In the genomic region with DNA sequence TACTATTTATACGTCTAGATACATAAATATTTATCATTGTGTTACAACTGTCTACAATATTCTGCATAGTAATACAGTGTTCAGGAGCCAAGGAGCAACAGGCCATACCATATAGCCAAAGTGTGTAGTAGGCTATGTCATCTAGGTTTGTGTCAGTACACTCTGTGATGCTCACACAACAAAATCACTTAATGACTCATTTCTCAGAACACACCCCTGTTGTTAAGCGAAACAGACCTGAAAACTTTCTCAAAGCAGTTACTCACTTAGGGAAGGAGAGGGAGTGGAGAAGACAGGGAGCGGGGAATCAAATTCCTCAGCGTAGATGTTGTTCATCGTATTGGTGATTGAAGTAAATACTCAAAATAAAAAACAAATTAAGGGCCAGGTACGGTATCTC, we compare ENCODE assay signal across 12 cellular contexts.
"Had no signal": no experiment of that assay in that cellular context is flagged by ENCODE, and none has a peak within 500 bp of the region (broad histone marks: within the 10 kb centered on the region; RNA-seq: fewer than 3 reads in every experiment).

No MANE protein-coding gene starts in this region.

- DNase-seq: activated CD4-positive, alpha-beta T cell treated with anti-CD3 and anti-CD28 coated beads, Interleukin-2, amount 10 ng/mL, durations not matched to agents 24 days and 14 days; activated CD8-positive, alpha-beta memory T cell treated with anti-CD3 and anti-CD28 coated beads for 24 hours; immature natural killer cell; occipital lobe; psoas muscle; stimulated activated CD4-positive, alpha-beta T cell treated with anti-CD3 and anti-CD28 coated beads, Interleukin-15, amount 100 ng/mL, for 24 hours; stimulated activated CD4-positive, alpha-beta T cell treated with anti-CD3 and anti-CD28 coated beads, Interleukin-4, amount 100 ng/mL, for 24 hours had no signal

- H3K27me3 ChIP-seq: vagina had no signal

- H3K4me3 Mint-ChIP-seq: activated CD4-positive, alpha-beta T cell treated with anti-CD3 and anti-CD28 coated beads, Interleukin-2, amount 10 ng/mL, durations not matched to agents 24 days and 14 days; activated naive CD4-positive, alpha-beta T cell treated with anti-CD3 and anti-CD28 coated beads, Interleukin-2, amount 50 U/mL, for 24 hours; immature natural killer cell; nephron; WTC11 had no signal

- H3K4me3 ChIP-seq: psoas muscle, SK-N-MC, vagina had no signal

- ATAC-seq: psoas muscle, WTC11 had no signal

- H3K36me3 Mint-ChIP-seq: activated naive CD4-positive, alpha-beta T cell treated with anti-CD3 and anti-CD28 coated beads, Interleukin-2, amount 50 U/mL, for 24 hours; immature natural killer cell; WTC11 had no signal

- H3K36me3 ChIP-seq: vagina had no signal

- H3K9me3 ChIP-seq: psoas muscle, vagina had no signal

- H3K4me1 Mint-ChIP-seq: activated CD4-positive, alpha-beta T cell treated with anti-CD3 and anti-CD28 coated beads, Interleukin-2, amount 10 ng/mL, durations not matched to agents 24 days and 14 days; activated naive CD4-positive, alpha-beta T cell treated with anti-CD3 and anti-CD28 coated beads, Interleukin-2, amount 50 U/mL, for 24 hours had no signal

- H3K27ac ChIP-seq: psoas muscle, SK-N-MC, vagina had no signal

- H3K27me3 Mint-ChIP-seq: activated CD4-positive, alpha-beta T cell treated with anti-CD3 and anti-CD28 coated beads, Interleukin-2, amount 10 ng/mL, durations not matched to agents 24 days and 14 days; activated naive CD4-positive, alpha-beta T cell treated with anti-CD3 and anti-CD28 coated beads, Interleukin-2, amount 50 U/mL, for 24 hours had no signal

- H3K27ac Mint-ChIP-seq: activated CD4-positive, alpha-beta T cell treated with anti-CD3 and anti-CD28 coated beads, Interleukin-2, amount 10 ng/mL, durations not matched to agents 24 days and 14 days; activated naive CD4-positive, alpha-beta T cell treated with anti-CD3 and anti-CD28 coated beads, Interleukin-2, amount 50 U/mL, for 24 hours; immature natural killer cell; nephron; WTC11 had no signal

- H3K9me3 Mint-ChIP-seq: activated CD4-positive, alpha-beta T cell treated with anti-CD3 and anti-CD28 coated beads, Interleukin-2, amount 10 ng/mL, durations not matched to agents 24 days and 14 days; activated naive CD4-positive, alpha-beta T cell treated with anti-CD3 and anti-CD28 coated beads, Interleukin-2, amount 50 U/mL, for 24 hours; immature natural killer cell; nephron; WTC11 had no signal

- H3K4me1 ChIP-seq: psoas muscle, vagina had no signal
